In the genomic region with DNA sequence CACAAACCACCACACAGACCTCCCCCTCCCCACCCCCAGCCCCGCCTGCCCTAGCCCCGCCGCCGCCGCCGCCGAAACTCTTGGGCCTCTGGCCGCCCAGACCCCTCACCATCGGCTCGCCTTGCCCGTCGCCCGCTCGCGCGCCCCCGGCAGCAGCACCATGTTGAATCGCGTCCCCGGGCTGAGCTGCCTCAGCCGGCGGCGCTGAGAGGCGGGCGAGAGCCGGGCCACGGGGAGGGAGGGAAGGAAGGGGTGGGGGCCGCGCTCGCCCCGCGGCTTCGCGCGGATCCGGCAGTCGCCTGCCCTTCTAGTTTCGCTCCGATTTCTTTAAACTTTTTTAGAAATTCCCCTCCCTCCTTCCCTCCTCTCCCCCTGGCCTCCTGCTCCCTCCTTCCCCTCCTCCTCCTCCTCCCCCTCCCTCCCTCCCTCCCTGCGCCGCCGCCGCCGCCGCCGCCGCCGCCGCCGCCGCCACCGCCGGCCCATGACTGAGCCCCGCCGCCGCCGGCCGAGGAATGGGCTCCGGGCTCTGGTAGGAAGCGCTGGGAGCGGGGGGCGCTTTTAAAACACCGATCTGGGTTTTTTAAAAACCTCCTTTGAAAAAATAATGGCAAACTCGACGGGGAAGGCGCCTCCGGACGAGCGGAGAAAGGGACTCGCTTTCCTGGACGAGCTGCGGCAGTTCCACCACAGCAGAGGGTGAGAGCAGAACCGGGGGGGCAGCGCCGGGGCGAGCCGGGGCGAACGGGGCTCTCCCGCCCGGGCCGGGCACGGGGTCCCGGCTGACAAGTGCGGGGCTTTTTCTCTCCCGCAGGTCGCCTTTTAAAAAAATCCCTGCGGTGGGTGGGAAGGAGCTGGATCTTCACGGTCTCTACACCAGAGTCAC, we compare ENCODE assay signal across 1 cellular context.
TF ChIP-seq lines count a peak whose summit lies in the region.

A gene with protein sequence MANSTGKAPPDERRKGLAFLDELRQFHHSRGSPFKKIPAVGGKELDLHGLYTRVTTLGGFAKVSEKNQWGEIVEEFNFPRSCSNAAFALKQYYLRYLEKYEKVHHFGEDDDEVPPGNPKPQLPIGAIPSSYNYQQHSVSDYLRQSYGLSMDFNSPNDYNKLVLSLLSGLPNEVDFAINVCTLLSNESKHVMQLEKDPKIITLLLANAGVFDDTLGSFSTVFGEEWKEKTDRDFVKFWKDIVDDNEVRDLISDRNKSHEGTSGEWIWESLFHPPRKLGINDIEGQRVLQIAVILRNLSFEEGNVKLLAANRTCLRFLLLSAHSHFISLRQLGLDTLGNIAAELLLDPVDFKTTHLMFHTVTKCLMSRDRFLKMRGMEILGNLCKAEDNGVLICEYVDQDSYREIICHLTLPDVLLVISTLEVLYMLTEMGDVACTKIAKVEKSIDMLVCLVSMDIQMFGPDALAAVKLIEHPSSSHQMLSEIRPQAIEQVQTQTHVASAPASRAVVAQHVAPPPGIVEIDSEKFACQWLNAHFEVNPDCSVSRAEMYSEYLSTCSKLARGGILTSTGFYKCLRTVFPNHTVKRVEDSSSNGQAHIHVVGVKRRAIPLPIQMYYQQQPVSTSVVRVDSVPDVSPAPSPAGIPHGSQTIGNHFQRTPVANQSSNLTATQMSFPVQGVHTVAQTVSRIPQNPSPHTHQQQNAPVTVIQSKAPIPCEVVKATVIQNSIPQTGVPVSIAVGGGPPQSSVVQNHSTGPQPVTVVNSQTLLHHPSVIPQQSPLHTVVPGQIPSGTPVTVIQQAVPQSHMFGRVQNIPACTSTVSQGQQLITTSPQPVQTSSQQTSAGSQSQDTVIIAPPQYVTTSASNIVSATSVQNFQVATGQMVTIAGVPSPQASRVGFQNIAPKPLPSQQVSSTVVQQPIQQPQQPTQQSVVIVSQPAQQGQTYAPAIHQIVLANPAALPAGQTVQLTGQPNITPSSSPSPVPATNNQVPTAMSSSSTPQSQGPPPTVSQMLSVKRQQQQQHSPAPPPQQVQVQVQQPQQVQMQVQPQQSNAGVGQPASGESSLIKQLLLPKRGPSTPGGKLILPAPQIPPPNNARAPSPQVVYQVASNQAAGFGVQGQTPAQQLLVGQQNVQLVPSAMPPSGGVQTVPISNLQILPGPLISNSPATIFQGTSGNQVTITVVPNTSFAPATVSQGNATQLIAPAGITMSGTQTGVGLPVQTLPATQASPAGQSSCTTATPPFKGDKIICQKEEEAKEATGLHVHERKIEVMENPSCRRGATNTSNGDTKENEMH (N-terminal part only) (plus strand): TSS at position 474 of the 883 bp plus-strand sequence. CDS start 131 bp downstream, at position 605.

TF ChIP-seq in GM23338, 12 proteins besides CTCF, POLR2A, EP300 and RAD21 (continued from another document):
- TF ChIP-seq, protein P1, sequence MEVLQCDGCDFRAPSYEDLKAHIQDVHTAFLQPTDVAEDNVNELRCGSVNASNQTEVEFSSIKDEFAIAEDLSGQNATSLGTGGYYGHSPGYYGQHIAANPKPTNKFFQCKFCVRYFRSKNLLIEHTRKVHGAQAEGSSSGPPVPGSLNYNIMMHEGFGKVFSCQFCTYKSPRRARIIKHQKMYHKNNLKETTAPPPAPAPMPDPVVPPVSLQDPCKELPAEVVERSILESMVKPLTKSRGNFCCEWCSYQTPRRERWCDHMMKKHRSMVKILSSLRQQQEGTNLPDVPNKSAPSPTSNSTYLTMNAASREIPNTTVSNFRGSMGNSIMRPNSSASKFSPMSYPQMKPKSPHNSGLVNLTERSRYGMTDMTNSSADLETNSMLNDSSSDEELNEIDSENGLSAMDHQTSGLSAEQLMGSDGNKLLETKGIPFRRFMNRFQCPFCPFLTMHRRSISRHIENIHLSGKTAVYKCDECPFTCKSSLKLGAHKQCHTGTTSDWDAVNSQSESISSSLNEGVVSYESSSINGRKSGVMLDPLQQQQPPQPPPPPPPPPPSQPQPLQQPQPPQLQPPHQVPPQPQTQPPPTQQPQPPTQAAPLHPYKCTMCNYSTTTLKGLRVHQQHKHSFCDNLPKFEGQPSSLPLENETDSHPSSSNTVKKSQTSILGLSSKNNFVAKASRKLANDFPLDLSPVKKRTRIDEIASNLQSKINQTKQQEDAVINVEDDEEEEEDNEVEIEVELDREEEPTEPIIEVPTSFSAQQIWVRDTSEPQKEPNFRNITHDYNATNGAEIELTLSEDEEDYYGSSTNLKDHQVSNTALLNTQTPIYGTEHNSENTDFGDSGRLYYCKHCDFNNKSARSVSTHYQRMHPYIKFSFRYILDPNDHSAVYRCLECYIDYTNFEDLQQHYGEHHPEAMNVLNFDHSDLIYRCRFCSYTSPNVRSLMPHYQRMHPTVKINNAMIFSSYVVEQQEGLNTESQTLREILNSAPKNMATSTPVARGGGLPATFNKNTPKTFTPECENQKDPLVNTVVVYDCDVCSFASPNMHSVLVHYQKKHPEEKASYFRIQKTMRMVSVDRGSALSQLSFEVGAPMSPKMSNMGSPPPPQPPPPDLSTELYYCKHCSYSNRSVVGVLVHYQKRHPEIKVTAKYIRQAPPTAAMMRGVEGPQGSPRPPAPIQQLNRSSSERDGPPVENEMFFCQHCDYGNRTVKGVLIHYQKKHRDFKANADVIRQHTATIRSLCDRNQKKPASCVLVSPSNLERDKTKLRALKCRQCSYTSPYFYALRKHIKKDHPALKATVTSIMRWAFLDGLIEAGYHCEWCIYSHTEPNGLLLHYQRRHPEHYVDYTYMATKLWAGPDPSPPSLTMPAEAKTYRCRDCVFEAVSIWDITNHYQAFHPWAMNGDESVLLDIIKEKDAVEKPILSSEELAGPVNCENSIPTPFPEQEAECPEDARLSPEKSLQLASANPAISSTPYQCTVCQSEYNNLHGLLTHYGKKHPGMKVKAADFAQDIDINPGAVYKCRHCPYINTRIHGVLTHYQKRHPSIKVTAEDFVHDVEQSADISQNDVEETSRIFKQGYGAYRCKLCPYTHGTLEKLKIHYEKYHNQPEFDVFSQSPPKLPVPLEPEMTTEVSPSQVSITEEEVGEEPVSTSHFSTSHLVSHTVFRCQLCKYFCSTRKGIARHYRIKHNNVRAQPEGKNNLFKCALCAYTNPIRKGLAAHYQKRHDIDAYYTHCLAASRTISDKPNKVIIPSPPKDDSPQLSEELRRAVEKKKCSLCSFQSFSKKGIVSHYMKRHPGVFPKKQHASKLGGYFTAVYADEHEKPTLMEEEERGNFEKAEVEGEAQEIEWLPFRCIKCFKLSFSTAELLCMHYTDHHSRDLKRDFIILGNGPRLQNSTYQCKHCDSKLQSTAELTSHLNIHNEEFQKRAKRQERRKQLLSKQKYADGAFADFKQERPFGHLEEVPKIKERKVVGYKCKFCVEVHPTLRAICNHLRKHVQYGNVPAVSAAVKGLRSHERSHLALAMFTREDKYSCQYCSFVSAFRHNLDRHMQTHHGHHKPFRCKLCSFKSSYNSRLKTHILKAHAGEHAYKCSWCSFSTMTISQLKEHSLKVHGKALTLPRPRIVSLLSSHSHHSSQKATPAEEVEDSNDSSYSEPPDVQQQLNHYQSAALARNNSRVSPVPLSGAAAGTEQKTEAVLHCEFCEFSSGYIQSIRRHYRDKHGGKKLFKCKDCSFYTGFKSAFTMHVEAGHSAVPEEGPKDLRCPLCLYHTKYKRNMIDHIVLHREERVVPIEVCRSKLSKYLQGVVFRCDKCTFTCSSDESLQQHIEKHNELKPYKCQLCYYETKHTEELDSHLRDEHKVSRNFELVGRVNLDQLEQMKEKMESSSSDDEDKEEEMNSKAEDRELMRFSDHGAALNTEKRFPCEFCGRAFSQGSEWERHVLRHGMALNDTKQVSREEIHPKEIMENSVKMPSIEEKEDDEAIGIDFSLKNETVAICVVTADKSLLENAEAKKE (CRISPR knock-in tag; IDR thresholded peaks at IDR 0.05), result no peak
- TF ChIP-seq, protein P2, sequence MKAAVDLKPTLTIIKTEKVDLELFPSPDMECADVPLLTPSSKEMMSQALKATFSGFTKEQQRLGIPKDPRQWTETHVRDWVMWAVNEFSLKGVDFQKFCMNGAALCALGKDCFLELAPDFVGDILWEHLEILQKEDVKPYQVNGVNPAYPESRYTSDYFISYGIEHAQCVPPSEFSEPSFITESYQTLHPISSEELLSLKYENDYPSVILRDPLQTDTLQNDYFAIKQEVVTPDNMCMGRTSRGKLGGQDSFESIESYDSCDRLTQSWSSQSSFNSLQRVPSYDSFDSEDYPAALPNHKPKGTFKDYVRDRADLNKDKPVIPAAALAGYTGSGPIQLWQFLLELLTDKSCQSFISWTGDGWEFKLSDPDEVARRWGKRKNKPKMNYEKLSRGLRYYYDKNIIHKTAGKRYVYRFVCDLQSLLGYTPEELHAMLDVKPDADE (IDR thresholded peaks at IDR 0.05), result no peak
- TF ChIP-seq ZNF114 (CRISPR knock-in tag; IDR thresholded peaks at IDR 0.05) (no peak), EZH2 (IDR thresholded peaks at IDR 0.05; ENCODE audit: low read depth, unreplicated experiment) (no peak), CREB1 (CRISPR knock-in tag; IDR thresholded peaks at IDR 0.05; ENCODE audit: low read depth) (no peak), JUNB (IDR thresholded peaks at IDR 0.05; ENCODE audit: unreplicated experiment) (no peak)
- TF ChIP-seq, protein P3, sequence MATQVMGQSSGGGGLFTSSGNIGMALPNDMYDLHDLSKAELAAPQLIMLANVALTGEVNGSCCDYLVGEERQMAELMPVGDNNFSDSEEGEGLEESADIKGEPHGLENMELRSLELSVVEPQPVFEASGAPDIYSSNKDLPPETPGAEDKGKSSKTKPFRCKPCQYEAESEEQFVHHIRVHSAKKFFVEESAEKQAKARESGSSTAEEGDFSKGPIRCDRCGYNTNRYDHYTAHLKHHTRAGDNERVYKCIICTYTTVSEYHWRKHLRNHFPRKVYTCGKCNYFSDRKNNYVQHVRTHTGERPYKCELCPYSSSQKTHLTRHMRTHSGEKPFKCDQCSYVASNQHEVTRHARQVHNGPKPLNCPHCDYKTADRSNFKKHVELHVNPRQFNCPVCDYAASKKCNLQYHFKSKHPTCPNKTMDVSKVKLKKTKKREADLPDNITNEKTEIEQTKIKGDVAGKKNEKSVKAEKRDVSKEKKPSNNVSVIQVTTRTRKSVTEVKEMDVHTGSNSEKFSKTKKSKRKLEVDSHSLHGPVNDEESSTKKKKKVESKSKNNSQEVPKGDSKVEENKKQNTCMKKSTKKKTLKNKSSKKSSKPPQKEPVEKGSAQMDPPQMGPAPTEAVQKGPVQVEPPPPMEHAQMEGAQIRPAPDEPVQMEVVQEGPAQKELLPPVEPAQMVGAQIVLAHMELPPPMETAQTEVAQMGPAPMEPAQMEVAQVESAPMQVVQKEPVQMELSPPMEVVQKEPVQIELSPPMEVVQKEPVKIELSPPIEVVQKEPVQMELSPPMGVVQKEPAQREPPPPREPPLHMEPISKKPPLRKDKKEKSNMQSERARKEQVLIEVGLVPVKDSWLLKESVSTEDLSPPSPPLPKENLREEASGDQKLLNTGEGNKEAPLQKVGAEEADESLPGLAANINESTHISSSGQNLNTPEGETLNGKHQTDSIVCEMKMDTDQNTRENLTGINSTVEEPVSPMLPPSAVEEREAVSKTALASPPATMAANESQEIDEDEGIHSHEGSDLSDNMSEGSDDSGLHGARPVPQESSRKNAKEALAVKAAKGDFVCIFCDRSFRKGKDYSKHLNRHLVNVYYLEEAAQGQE (IDR thresholded peaks at IDR 0.05; ENCODE audit: unreplicated experiment), result no peak
